In the genomic region with DNA sequence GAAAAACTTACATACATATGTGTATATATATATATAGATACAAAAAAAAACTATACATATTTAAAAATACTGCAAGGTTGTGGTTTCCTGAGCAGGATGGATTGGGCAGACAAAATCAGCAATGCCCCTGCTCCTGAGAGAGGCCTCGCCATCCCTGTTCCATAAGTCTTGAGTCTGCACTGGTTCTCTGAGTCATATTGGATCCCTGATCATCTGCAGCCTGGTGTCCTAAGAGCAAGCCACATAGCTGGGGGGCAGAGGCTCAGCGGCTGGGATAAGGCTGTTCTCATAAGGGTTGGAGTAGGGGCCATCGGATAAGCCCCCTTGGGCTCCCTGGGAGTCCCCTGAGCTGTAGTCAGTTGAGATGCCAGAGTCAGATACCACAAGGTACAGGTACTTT, we compare ENCODE assay signal across 1 cellular context.
TF ChIP-seq lines count a peak whose summit lies in the region.

No MANE protein-coding gene starts in this region.

TF ChIP-seq in HepG2, 621 proteins besides CTCF, POLR2A, EP300 and RAD21:
- TF ChIP-seq, protein P1, sequence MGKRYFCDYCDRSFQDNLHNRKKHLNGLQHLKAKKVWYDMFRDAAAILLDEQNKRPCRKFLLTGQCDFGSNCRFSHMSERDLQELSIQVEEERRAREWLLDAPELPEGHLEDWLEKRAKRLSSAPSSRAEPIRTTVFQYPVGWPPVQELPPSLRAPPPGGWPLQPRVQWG (CRISPR knock-in tag; IDR thresholded peaks at IDR 0.05; ENCODE audit: borderline replicate concordance, low read depth): no peak
- TF ChIP-seq TARDBP (CRISPR knock-in tag; IDR thresholded peaks at IDR 0.05): 0 out of 2 replicates have a peak, but pooled peaks have one; percentile 19
- TF ChIP-seq SMAD1 (CRISPR knock-in tag; IDR thresholded peaks at IDR 0.05; ENCODE audit: borderline replicate concordance, low read depth): no peak
- no peak for TF ChIP-seq ZNF343 (CRISPR knock-in tag; IDR thresholded peaks at IDR 0.05)
